Comparison of ENCODE assay signal across 27 cellular contexts in genomic region chr3:114671741-114672510, GRCh38.
"Had no signal": no experiment of that assay in that cellular context is flagged by ENCODE, and none has a peak within 500 bp of the region (broad histone marks: within the 10 kb centered on the region; RNA-seq: fewer than 3 reads in every experiment).

No MANE protein-coding gene starts in this region.

- H3K27ac Mint-ChIP-seq: activated CD8-positive, alpha-beta memory T cell treated with anti-CD3 and anti-CD28 coated beads, Interleukin-2, amount 10 ng/mL, durations not matched to agents 7 days and 5 days; activated naive CD4-positive, alpha-beta T cell treated with anti-CD3 and anti-CD28 coated beads, Interleukin-2, amount 50 U/mL, for 72 hours; T-helper 1 cell treated with Interleukin-12 subunit alpha and Interleukin-12 subunit beta and Interleukin-4 antibody, amounts not matched to agents 30 μg/mL and 1 μg/mL, for 36 hours had no signal

- H3K36me3 Mint-ChIP-seq: activated CD8-positive, alpha-beta memory T cell treated with anti-CD3 and anti-CD28 coated beads, Interleukin-2, amount 10 ng/mL, durations not matched to agents 7 days and 5 days; activated naive CD4-positive, alpha-beta T cell treated with anti-CD3 and anti-CD28 coated beads, Interleukin-2, amount 50 U/mL, for 72 hours had no signal

- H3K27me3 ChIP-seq: body of pancreas, MG63, SJSA1 had no signal

- H3K36me3 ChIP-seq: MG63, SJSA1 had no signal

- FAIRE-seq: bronchial epithelial cell, RCC 7860 had no signal

- H3K27me3 Mint-ChIP-seq: activated CD8-positive, alpha-beta memory T cell treated with anti-CD3 and anti-CD28 coated beads, Interleukin-2, amount 10 ng/mL, durations not matched to agents 7 days and 5 days had no signal

- ATAC-seq: activated CD4-positive, CD25-positive, alpha-beta regulatory T cell treated with anti-CD3 and anti-CD28 coated beads, Interleukin-2, amount 50 U/mL, for 24 hours; activated CD8-positive, alpha-beta memory T cell treated with anti-CD3 and anti-CD28 coated beads, Interleukin-2, amount 10 ng/mL, durations not matched to agents 7 days and 5 days; activated naive CD4-positive, alpha-beta T cell treated with anti-CD3 and anti-CD28 coated beads, Interleukin-2, amount 50 U/mL, for 72 hours; activated T-cell treated with anti-CD3 and anti-CD28 coated beads, Interleukin-2, amount 50 U/mL, for 4 hours; body of pancreas had no signal

- H3K9me3 Mint-ChIP-seq: activated naive CD4-positive, alpha-beta T cell treated with anti-CD3 and anti-CD28 coated beads, Interleukin-2, amount 50 U/mL, for 72 hours; activated T-cell treated with anti-CD3 and anti-CD28 coated beads, Interleukin-2, amount 50 U/mL, for 4 hours; T-helper 1 cell treated with Interleukin-12 subunit alpha and Interleukin-12 subunit beta and Interleukin-4 antibody, amounts not matched to agents 30 μg/mL and 1 μg/mL, for 36 hours had no signal

- H3K27ac ChIP-seq: body of pancreas, SJSA1 had no signal

- H3K9me3 ChIP-seq: body of pancreas, MG63, SJSA1 had no signal

- H3K4me3 ChIP-seq: body of pancreas, MG63, SJSA1 had no signal

- DNase-seq: activated CD4-positive, alpha-beta T cell treated with anti-CD3 and anti-CD28 coated beads for 4 hours; activated CD8-positive, alpha-beta memory T cell treated with anti-CD3 and anti-CD28 coated beads, Interleukin-2, amount 10 ng/mL, durations not matched to agents 7 days and 5 days; activated effector memory CD4-positive, alpha-beta T cell treated with anti-CD3 and anti-CD28 coated beads, Interleukin-2, amount 50 U/mL, for 16 hours; activated naive CD4-positive, alpha-beta T cell treated with Interleukin-2 at 50 U/mL for 16 hours; activated T-cell treated with anti-CD3 and anti-CD28 coated beads, Interleukin-2, amount 50 U/mL, for 4 hours; anterior cingulate cortex; body of pancreas; central memory CD4-positive, alpha-beta T cell; Kasumi-1; KBM-7; MG63; MV-4-11; NCI-H1105; NCI-H1436; NCI-H1694 treated with DMSO at 0.1 percent for 48 hours; NCI-H2029 treated with DMSO at 0.1 percent for 48 hours; NCI-H510A treated with DMSO at 0.1 percent for 48 hours; NCI-H69; NK-92 treated with Interleukin-12 subunit alpha and Interleukin-12 subunit beta, amount 100 ng/mL, for 24 hours; OCI-M1; SHP77 had no signal

- H3K4me3 Mint-ChIP-seq: activated CD8-positive, alpha-beta memory T cell treated with anti-CD3 and anti-CD28 coated beads, Interleukin-2, amount 10 ng/mL, durations not matched to agents 7 days and 5 days; activated T-cell treated with anti-CD3 and anti-CD28 coated beads, Interleukin-2, amount 50 U/mL, for 4 hours; T-helper 1 cell treated with Interleukin-12 subunit alpha and Interleukin-12 subunit beta and Interleukin-4 antibody, amounts not matched to agents 30 μg/mL and 1 μg/mL, for 36 hours had no signal
